In the genomic region with DNA sequence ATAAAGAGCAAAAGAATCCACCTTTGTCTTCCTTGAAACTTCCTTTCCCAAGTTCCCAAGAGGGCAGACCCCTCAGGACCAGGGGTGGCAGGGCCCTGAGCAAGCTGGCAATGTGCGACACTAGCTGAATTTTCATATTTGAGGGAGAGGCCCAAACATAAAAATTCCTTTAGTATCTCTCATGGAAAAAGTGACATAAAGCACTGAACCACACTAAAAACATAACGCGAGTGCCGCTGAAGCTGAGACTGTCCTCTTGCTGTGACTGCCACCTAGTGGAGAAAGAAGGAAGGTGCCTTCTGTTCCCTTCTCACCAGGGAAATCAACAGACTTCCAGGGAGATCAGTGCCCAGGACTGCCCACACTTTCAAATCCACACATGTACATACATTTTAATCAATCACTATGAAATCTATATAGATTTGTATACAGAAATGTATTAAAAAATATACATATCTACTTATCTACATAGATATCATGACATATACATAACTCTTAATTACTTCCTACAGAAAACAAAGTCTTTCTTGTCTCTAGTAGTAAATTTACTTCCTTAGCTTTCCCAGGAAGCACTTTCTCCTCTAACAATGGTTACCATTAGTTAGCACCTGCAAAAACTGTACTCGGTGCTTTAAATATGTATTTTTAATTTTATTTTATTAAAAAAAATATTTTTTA, we compare ENCODE assay signal across 1 cellular context.
TF ChIP-seq lines count a peak whose summit lies in the region.

No MANE protein-coding gene starts in this region.

TF ChIP-seq in GM12878, 131 proteins besides CTCF, POLR2A, EP300 and RAD21 (continued from another document and continues in another):
- TF ChIP-seq, protein P1, sequence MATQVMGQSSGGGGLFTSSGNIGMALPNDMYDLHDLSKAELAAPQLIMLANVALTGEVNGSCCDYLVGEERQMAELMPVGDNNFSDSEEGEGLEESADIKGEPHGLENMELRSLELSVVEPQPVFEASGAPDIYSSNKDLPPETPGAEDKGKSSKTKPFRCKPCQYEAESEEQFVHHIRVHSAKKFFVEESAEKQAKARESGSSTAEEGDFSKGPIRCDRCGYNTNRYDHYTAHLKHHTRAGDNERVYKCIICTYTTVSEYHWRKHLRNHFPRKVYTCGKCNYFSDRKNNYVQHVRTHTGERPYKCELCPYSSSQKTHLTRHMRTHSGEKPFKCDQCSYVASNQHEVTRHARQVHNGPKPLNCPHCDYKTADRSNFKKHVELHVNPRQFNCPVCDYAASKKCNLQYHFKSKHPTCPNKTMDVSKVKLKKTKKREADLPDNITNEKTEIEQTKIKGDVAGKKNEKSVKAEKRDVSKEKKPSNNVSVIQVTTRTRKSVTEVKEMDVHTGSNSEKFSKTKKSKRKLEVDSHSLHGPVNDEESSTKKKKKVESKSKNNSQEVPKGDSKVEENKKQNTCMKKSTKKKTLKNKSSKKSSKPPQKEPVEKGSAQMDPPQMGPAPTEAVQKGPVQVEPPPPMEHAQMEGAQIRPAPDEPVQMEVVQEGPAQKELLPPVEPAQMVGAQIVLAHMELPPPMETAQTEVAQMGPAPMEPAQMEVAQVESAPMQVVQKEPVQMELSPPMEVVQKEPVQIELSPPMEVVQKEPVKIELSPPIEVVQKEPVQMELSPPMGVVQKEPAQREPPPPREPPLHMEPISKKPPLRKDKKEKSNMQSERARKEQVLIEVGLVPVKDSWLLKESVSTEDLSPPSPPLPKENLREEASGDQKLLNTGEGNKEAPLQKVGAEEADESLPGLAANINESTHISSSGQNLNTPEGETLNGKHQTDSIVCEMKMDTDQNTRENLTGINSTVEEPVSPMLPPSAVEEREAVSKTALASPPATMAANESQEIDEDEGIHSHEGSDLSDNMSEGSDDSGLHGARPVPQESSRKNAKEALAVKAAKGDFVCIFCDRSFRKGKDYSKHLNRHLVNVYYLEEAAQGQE (IDR thresholded peaks at IDR 0.05; ENCODE audit: low read depth, low read length): no peak
- TF ChIP-seq, protein P2, sequence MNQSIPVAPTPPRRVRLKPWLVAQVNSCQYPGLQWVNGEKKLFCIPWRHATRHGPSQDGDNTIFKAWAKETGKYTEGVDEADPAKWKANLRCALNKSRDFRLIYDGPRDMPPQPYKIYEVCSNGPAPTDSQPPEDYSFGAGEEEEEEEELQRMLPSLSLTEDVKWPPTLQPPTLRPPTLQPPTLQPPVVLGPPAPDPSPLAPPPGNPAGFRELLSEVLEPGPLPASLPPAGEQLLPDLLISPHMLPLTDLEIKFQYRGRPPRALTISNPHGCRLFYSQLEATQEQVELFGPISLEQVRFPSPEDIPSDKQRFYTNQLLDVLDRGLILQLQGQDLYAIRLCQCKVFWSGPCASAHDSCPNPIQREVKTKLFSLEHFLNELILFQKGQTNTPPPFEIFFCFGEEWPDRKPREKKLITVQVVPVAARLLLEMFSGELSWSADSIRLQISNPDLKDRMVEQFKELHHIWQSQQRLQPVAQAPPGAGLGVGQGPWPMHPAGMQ (IDR thresholded peaks at IDR 0.05; ENCODE audit: borderline replicate concordance): no peak
- no peak for TF ChIP-seq NBN (IDR thresholded peaks at IDR 0.05)
- TF ChIP-seq, protein P3, sequence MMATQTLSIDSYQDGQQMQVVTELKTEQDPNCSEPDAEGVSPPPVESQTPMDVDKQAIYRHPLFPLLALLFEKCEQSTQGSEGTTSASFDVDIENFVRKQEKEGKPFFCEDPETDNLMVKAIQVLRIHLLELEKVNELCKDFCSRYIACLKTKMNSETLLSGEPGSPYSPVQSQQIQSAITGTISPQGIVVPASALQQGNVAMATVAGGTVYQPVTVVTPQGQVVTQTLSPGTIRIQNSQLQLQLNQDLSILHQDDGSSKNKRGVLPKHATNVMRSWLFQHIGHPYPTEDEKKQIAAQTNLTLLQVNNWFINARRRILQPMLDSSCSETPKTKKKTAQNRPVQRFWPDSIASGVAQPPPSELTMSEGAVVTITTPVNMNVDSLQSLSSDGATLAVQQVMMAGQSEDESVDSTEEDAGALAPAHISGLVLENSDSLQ (IDR thresholded peaks at IDR 0.05): no peak
- TF ChIP-seq SMARCA5 (IDR thresholded peaks at IDR 0.05): peak; percentile 76
- 0 out of 2 replicates have a peak, but pooled peaks have one; percentile 46 for TF ChIP-seq IRF4 (IDR thresholded peaks at IDR 0.05; ENCODE audit: low read depth, low read length)
- no peak for TF ChIP-seq CREM (IDR thresholded peaks at IDR 0.05; ENCODE audit: low read depth)
- 0 out of 2 replicates have a peak, but pooled peaks have one; percentile 63 for TF ChIP-seq MEF2A (IDR thresholded peaks at IDR 0.05; ENCODE audit: insufficient read depth, low read depth, low read length)
- no peak for TF ChIP-seq MTA3 (IDR thresholded peaks at IDR 0.05; ENCODE audit: borderline replicate concordance, low read length)
- TF ChIP-seq, protein P4, sequence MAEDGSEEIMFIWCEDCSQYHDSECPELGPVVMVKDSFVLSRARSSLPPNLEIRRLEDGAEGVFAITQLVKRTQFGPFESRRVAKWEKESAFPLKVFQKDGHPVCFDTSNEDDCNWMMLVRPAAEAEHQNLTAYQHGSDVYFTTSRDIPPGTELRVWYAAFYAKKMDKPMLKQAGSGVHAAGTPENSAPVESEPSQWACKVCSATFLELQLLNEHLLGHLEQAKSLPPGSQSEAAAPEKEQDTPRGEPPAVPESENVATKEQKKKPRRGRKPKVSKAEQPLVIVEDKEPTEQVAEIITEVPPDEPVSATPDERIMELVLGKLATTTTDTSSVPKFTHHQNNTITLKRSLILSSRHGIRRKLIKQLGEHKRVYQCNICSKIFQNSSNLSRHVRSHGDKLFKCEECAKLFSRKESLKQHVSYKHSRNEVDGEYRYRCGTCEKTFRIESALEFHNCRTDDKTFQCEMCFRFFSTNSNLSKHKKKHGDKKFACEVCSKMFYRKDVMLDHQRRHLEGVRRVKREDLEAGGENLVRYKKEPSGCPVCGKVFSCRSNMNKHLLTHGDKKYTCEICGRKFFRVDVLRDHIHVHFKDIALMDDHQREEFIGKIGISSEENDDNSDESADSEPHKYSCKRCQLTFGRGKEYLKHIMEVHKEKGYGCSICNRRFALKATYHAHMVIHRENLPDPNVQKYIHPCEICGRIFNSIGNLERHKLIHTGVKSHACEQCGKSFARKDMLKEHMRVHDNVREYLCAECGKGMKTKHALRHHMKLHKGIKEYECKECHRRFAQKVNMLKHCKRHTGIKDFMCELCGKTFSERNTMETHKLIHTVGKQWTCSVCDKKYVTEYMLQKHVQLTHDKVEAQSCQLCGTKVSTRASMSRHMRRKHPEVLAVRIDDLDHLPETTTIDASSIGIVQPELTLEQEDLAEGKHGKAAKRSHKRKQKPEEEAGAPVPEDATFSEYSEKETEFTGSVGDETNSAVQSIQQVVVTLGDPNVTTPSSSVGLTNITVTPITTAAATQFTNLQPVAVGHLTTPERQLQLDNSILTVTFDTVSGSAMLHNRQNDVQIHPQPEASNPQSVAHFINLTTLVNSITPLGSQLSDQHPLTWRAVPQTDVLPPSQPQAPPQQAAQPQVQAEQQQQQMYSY (CRISPR knock-in tag; IDR thresholded peaks at IDR 0.05): no peak
- TF ChIP-seq ZNF207 (IDR thresholded peaks at IDR 0.05; ENCODE audit: borderline replicate concordance): no peak
- TF ChIP-seq MEF2B (IDR thresholded peaks at IDR 0.05; ENCODE audit: partially characterized antibody, poor library complexity, severe bottlenecking): peak; percentile 14
- no peak for TF ChIP-seq CEBPB (IDR thresholded peaks at IDR 0.05; ENCODE audit: borderline replicate concordance in 1 of 2, low read depth in 2 of 2, low read length in 2 of 2)
- no peak for TF ChIP-seq JUND (IDR thresholded peaks at IDR 0.05; ENCODE audit: low read depth, low read length)
- no peak for TF ChIP-seq CBX5 (IDR thresholded peaks at IDR 0.05; ENCODE audit: low read depth)
- TF ChIP-seq, protein P5, sequence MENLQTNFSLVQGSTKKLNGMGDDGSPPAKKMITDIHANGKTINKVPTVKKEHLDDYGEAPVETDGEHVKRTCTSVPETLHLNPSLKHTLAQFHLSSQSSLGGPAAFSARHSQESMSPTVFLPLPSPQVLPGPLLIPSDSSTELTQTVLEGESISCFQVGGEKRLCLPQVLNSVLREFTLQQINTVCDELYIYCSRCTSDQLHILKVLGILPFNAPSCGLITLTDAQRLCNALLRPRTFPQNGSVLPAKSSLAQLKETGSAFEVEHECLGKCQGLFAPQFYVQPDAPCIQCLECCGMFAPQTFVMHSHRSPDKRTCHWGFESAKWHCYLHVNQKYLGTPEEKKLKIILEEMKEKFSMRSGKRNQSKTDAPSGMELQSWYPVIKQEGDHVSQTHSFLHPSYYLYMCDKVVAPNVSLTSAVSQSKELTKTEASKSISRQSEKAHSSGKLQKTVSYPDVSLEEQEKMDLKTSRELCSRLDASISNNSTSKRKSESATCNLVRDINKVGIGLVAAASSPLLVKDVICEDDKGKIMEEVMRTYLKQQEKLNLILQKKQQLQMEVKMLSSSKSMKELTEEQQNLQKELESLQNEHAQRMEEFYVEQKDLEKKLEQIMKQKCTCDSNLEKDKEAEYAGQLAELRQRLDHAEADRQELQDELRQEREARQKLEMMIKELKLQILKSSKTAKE (IDR thresholded peaks at IDR 0.05; ENCODE audit: low read depth, poor library complexity, severe bottlenecking): peak; percentile 66
- TF ChIP-seq ATF7 (IDR thresholded peaks at IDR 0.05; ENCODE audit: low read depth): peak; percentile 52; the same call in 1 of the 2 replicates
- TF ChIP-seq FOXM1 (IDR thresholded peaks at IDR 0.05; ENCODE audit: low read depth, low read length): no peak
- TF ChIP-seq YY1 (IDR thresholded peaks at IDR 0.05; ENCODE audit: low read depth, low read length): peak; percentile 64; the same call in 1 of the 2 replicates
- TF ChIP-seq, protein P6, sequence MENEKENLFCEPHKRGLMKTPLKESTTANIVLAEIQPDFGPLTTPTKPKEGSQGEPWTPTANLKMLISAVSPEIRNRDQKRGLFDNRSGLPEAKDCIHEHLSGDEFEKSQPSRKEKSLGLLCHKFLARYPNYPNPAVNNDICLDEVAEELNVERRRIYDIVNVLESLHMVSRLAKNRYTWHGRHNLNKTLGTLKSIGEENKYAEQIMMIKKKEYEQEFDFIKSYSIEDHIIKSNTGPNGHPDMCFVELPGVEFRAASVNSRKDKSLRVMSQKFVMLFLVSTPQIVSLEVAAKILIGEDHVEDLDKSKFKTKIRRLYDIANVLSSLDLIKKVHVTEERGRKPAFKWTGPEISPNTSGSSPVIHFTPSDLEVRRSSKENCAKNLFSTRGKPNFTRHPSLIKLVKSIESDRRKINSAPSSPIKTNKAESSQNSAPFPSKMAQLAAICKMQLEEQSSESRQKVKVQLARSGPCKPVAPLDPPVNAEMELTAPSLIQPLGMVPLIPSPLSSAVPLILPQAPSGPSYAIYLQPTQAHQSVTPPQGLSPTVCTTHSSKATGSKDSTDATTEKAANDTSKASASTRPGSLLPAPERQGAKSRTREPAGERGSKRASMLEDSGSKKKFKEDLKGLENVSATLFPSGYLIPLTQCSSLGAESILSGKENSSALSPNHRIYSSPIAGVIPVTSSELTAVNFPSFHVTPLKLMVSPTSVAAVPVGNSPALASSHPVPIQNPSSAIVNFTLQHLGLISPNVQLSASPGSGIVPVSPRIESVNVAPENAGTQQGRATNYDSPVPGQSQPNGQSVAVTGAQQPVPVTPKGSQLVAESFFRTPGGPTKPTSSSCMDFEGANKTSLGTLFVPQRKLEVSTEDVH (IDR thresholded peaks at IDR 0.05; ENCODE audit: low read depth, partially characterized antibody): no peak
- no peak for TF ChIP-seq SPI1 (IDR thresholded peaks at IDR 0.05; ENCODE audit: borderline replicate concordance, insufficient read depth, low read depth, low read length)
- TF ChIP-seq ASH2L (IDR thresholded peaks at IDR 0.05; ENCODE audit: borderline replicate concordance, low read depth): no peak
- no peak for TF ChIP-seq JUNB (IDR thresholded peaks at IDR 0.05)
- TF ChIP-seq SP1 (IDR thresholded peaks at IDR 0.05; ENCODE audit: low read depth, low read length): no peak
- TF ChIP-seq STAT1 (conservative IDR thresholded peaks at IDR 0.05): no peak
- TF ChIP-seq, protein P7, sequence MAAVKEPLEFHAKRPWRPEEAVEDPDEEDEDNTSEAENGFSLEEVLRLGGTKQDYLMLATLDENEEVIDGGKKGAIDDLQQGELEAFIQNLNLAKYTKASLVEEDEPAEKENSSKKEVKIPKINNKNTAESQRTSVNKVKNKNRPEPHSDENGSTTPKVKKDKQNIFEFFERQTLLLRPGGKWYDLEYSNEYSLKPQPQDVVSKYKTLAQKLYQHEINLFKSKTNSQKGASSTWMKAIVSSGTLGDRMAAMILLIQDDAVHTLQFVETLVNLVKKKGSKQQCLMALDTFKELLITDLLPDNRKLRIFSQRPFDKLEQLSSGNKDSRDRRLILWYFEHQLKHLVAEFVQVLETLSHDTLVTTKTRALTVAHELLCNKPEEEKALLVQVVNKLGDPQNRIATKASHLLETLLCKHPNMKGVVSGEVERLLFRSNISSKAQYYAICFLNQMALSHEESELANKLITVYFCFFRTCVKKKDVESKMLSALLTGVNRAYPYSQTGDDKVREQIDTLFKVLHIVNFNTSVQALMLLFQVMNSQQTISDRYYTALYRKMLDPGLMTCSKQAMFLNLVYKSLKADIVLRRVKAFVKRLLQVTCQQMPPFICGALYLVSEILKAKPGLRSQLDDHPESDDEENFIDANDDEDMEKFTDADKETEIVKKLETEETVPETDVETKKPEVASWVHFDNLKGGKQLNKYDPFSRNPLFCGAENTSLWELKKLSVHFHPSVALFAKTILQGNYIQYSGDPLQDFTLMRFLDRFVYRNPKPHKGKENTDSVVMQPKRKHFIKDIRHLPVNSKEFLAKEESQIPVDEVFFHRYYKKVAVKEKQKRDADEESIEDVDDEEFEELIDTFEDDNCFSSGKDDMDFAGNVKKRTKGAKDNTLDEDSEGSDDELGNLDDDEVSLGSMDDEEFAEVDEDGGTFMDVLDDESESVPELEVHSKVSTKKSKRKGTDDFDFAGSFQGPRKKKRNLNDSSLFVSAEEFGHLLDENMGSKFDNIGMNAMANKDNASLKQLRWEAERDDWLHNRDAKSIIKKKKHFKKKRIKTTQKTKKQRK (IDR thresholded peaks at IDR 0.05; ENCODE audit: low read depth, low read length): no peak
- no peak for TF ChIP-seq CHD2 (IDR thresholded peaks at IDR 0.05; ENCODE audit: borderline replicate concordance, low read depth, low read length)
- TF ChIP-seq IKZF1 (conservative IDR thresholded peaks at IDR 0.05): peak; percentile 72
- no peak for TF ChIP-seq KLF5 (IDR thresholded peaks at IDR 0.05; ENCODE audit: partially characterized antibody)
- TF ChIP-seq, protein P8, sequence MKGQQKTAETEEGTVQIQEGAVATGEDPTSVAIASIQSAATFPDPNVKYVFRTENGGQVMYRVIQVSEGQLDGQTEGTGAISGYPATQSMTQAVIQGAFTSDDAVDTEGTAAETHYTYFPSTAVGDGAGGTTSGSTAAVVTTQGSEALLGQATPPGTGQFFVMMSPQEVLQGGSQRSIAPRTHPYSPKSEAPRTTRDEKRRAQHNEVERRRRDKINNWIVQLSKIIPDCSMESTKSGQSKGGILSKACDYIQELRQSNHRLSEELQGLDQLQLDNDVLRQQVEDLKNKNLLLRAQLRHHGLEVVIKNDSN (IDR thresholded peaks at IDR 0.05; ENCODE audit: borderline replicate concordance, extremely low read length, insufficient read depth, low read depth, low read length): no peak
- TF ChIP-seq, protein P9, sequence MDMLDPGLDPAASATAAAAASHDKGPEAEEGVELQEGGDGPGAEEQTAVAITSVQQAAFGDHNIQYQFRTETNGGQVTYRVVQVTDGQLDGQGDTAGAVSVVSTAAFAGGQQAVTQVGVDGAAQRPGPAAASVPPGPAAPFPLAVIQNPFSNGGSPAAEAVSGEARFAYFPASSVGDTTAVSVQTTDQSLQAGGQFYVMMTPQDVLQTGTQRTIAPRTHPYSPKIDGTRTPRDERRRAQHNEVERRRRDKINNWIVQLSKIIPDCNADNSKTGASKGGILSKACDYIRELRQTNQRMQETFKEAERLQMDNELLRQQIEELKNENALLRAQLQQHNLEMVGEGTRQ (IDR thresholded peaks at IDR 0.05; ENCODE audit: borderline replicate concordance, low read depth, low read length): no peak
- no peak for TF ChIP-seq HCFC1 (IDR thresholded peaks at IDR 0.05; ENCODE audit: low read length)
